8 cellular contexts compared by ENCODE assay signal in the genomic region with DNA sequence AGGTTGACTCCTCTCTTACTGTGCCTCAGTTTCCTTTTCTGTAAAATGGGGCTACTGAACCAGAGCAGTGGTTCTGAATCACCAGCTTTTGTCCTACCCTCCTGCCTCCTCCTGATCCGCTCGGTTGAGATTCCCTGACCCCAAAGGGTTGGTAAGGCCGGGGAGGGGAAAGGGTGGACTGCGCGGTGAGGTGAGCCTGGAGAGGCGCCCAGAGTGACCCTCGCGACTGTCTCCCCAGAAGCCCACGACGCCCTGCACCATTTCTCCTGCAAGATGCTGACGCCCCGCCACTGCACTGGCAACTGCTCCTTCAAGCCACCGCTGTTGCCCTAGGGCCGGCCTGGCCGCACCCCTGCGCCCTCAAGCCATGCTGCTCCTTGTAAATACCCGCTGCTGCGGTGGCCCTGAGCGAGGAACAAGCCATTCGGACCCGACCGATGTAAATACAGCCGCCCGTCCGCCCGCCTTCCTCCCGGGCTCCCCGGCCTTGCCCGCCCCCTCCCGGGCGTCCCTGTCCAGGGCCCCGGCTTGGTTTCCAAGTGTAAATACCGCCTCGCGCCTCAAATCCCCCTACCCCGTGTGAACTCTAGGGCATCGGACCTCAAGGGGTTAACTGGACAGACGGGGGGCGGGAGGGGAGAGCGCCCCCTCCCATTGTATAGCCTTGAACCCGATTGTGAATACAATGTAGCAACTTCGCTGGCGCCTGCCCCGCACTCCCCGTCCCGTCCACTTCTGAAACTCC. TPM values are rescaled to one million over a fixed set of nuclear protein-coding genes. Genes with fewer than 3 reads are reported as not detected.
A peak's percentile ranks its signal among the peaks of the same experiment; 100 is the strongest.
DNase-seq lines count a peak whose midpoint lies in the region; ATAC-seq and TF ChIP-seq lines count a peak whose summit lies in the region.

No MANE protein-coding gene starts in this region.

- no peaks in the 10 kb centered on the region for H3K4me1 ChIP-seq in MM.1S (ENCODE audit: low read length)

- H3K27ac Mint-ChIP-seq in activated naive CD8-positive, alpha-beta T cell treated with anti-CD3 and anti-CD28 coated beads, Interleukin-2, amount 10 ng/mL, durations not matched to agents 7 days and 5 days, result no peak overlapping the region
- H3K27ac Mint-ChIP-seq in stimulated activated naive B cell treated with anti-CD40 and anti-IgM and Interleukin-4, amounts not matched to agents 10 μg/mL and 1 μg/mL and 100 μg/mL, for 72 hours, result peak overlapping the region; percentile 94

- H3K4me1 Mint-ChIP-seq in activated naive CD8-positive, alpha-beta T cell treated with anti-CD3 and anti-CD28 coated beads, Interleukin-2, amount 10 ng/mL, durations not matched to agents 7 days and 5 days, result peaks cover 37% of the 10 kb centered on the region
- H3K4me1 Mint-ChIP-seq in stimulated activated naive B cell treated with anti-CD40 and anti-IgM and Interleukin-4, amounts not matched to agents 10 μg/mL and 1 μg/mL and 100 μg/mL, for 72 hours, result peaks cover 32 to 69% of the 10 kb centered on the region in 2 donors

- peak overlapping the region; percentile 97 for H3K4me2 ChIP-seq in MM.1S (ENCODE audit: low read depth, low read length)

- H3K9me3 Mint-ChIP-seq in activated naive CD8-positive, alpha-beta T cell treated with anti-CD3 and anti-CD28 coated beads, Interleukin-2, amount 10 ng/mL, durations not matched to agents 7 days and 5 days, result no peaks in the 10 kb centered on the region
- no peaks in the 10 kb centered on the region for H3K9me3 Mint-ChIP-seq in stimulated activated naive B cell treated with anti-CD40 and anti-IgM and Interleukin-4, amounts not matched to agents 10 μg/mL and 1 μg/mL and 100 μg/mL, for 72 hours

- peaks cover 85% of the 10 kb centered on the region for H3K27me3 Mint-ChIP-seq in activated naive CD8-positive, alpha-beta T cell treated with anti-CD3 and anti-CD28 coated beads, Interleukin-2, amount 10 ng/mL, durations not matched to agents 7 days and 5 days
- peaks cover 63 to 83% of the 10 kb centered on the region in 2 donors for H3K27me3 Mint-ChIP-seq in stimulated activated naive B cell treated with anti-CD40 and anti-IgM and Interleukin-4, amounts not matched to agents 10 μg/mL and 1 μg/mL and 100 μg/mL, for 72 hours

- no peaks in the 10 kb centered on the region for H3K9me2 ChIP-seq in MM.1S (replicated peaks; ENCODE audit: insufficient read depth, low read length)

- peak overlapping the region; percentile 78 for H3K4me3 Mint-ChIP-seq in activated naive CD8-positive, alpha-beta T cell treated with anti-CD3 and anti-CD28 coated beads, Interleukin-2, amount 10 ng/mL, durations not matched to agents 7 days and 5 days
- peak overlapping the region; percentile 62 to 80 for H3K4me3 Mint-ChIP-seq in stimulated activated naive B cell treated with anti-CD40 and anti-IgM and Interleukin-4, amounts not matched to agents 10 μg/mL and 1 μg/mL and 100 μg/mL, for 72 hours

- POLR2A ChIA-PET in activated naive CD8-positive, alpha-beta T cell treated with anti-CD3 and anti-CD28 coated beads, Interleukin-2, amount 10 ng/mL, durations not matched to agents 7 days and 5 days (lab: Charles Lee), result no interaction called here

- peak; percentile 54 for ATAC-seq in activated naive CD8-positive, alpha-beta T cell treated with anti-CD3 and anti-CD28 coated beads, Interleukin-2, amount 10 ng/mL, durations not matched to agents 7 days and 5 days (ENCODE audit: low read depth)
- peak; percentile 33 to 38 for ATAC-seq in stimulated activated naive B cell treated with anti-CD40 and anti-IgM and Interleukin-4, amounts not matched to agents 10 μg/mL and 1 μg/mL and 100 μg/mL, for 72 hours (replicated peaks)
- ATAC-seq in GM21786 (IDR thresholded peaks at IDR 0.05; ENCODE audit: unreplicated experiment) (no peak), HG03378 (IDR thresholded peaks at IDR 0.05; ENCODE audit: unreplicated experiment) (no peak)

- H4K20me1 ChIP-seq in MM.1S (ENCODE audit: insufficient read depth, low read length), result no peaks in the 10 kb centered on the region

- peak; percentile 65 for TF ChIP-seq CTCF in MM.1S (IDR thresholded peaks at IDR 0.05; ENCODE audit: low read length)

- no peaks in the 10 kb centered on the region for H3K9me3 ChIP-seq in MM.1S (replicated peaks; ENCODE audit: insufficient read depth, low read length)
- peaks cover 4% of the 10 kb centered on the region for H3K9me3 ChIP-seq in iPS-18c (ENCODE audit: control insufficient read depth, insufficient read depth, low read length)

- H3F3A ChIP-seq in MM.1S (ENCODE audit: insufficient read depth, low read length), result 0 out of 2 replicates have a peak, but pooled peaks cover 3% of the 10 kb centered on the region

- H2AFZ ChIP-seq in MM.1S (ENCODE audit: low read length), result peak overlapping the region; percentile 19

- no peaks in the 10 kb centered on the region for H3K36me3 Mint-ChIP-seq in activated naive CD8-positive, alpha-beta T cell treated with anti-CD3 and anti-CD28 coated beads, Interleukin-2, amount 10 ng/mL, durations not matched to agents 7 days and 5 days
- H3K36me3 Mint-ChIP-seq in stimulated activated naive B cell treated with anti-CD40 and anti-IgM and Interleukin-4, amounts not matched to agents 10 μg/mL and 1 μg/mL and 100 μg/mL, for 72 hours, result peaks cover 0 to 4% of the 10 kb centered on the region in 2 donors

- H3K4me3 ChIP-seq in MM.1S (ENCODE audit: low read length) (peak overlapping the region; percentile 62), iPS-18c (ENCODE audit: insufficient read depth, low read depth, low read length) (peak overlapping the region; percentile 41; the same call in 1 of the 2 replicates)

- H3K79me2 ChIP-seq in MM.1S (ENCODE audit: low read length), result no peaks in the 10 kb centered on the region

- H3K9ac ChIP-seq in MM.1S (ENCODE audit: low read length), result no peak overlapping the region

- DNase-seq in ELF-1 (ENCODE audit: low read depth, low spot score), result peak; percentile 83
- peak; percentile 54 for DNase-seq in MM.1S
- DNase-seq in activated naive CD8-positive, alpha-beta T cell treated with anti-CD3 and anti-CD28 coated beads, Interleukin-2, amount 10 ng/mL, durations not matched to agents 7 days and 5 days, result peak; percentile 73
- DNase-seq in stimulated activated naive B cell treated with anti-CD40 and anti-IgM and Interleukin-4, amounts not matched to agents 10 μg/mL and 1 μg/mL and 100 μg/mL, for 72 hours, result no peak
- no peak for DNase-seq in T-helper 9 cell

- peaks cover 16% of the 10 kb centered on the region; the same call in 1 of the 2 replicates for H3K27me3 ChIP-seq in MM.1S (replicated peaks; ENCODE audit: insufficient read depth, low read length)

- no peaks in the 10 kb centered on the region for H3K36me3 ChIP-seq in MM.1S (replicated peaks; ENCODE audit: insufficient read depth, low read length)

- no peak overlapping the region for H3K27ac ChIP-seq in MM.1S (ENCODE audit: low read length)

RNA-seq across cellular contexts. Expression of gene RNU6-1, which starts 6.2 kb away (rescaled TPM):
- not detected for total RNA-seq in activated naive CD8-positive, alpha-beta T cell treated with anti-CD3 and anti-CD28 coated beads, Interleukin-2, amount 10 ng/mL, durations not matched to agents 7 days and 5 days

RNA-seq across cellular contexts. Expression of gene SKOR1, which starts 8.4 kb away (rescaled TPM):
- under 1 TPM; 0.71 to 0.89 TPM for total RNA-seq in activated naive CD8-positive, alpha-beta T cell treated with anti-CD3 and anti-CD28 coated beads, Interleukin-2, amount 10 ng/mL, durations not matched to agents 7 days and 5 days

Comparison
In these comparisons a context has a peak if more than half of its experiments do, and no peak if none do; other contexts are left out.
1. DNase-seq: peak in ELF-1 (single experiment), MM.1S (single experiment) and activated naive CD8-positive, alpha-beta T cell treated with anti-CD3 and anti-CD28 coated beads, Interleukin-2, amount 10 ng/mL, durations not matched to agents 7 days and 5 days (single experiment); none in stimulated activated naive B cell treated with anti-CD40 and anti-IgM and Interleukin-4, amounts not matched to agents 10 μg/mL and 1 μg/mL and 100 μg/mL, for 72 hours (single experiment) and T-helper 9 cell (single experiment).
2. ATAC-seq: peak in activated naive CD8-positive, alpha-beta T cell treated with anti-CD3 and anti-CD28 coated beads, Interleukin-2, amount 10 ng/mL, durations not matched to agents 7 days and 5 days (single experiment) and stimulated activated naive B cell treated with anti-CD40 and anti-IgM and Interleukin-4, amounts not matched to agents 10 μg/mL and 1 μg/mL and 100 μg/mL, for 72 hours (2 of 2); none in GM21786 (single experiment) and HG03378 (single experiment).